In the genomic region with DNA sequence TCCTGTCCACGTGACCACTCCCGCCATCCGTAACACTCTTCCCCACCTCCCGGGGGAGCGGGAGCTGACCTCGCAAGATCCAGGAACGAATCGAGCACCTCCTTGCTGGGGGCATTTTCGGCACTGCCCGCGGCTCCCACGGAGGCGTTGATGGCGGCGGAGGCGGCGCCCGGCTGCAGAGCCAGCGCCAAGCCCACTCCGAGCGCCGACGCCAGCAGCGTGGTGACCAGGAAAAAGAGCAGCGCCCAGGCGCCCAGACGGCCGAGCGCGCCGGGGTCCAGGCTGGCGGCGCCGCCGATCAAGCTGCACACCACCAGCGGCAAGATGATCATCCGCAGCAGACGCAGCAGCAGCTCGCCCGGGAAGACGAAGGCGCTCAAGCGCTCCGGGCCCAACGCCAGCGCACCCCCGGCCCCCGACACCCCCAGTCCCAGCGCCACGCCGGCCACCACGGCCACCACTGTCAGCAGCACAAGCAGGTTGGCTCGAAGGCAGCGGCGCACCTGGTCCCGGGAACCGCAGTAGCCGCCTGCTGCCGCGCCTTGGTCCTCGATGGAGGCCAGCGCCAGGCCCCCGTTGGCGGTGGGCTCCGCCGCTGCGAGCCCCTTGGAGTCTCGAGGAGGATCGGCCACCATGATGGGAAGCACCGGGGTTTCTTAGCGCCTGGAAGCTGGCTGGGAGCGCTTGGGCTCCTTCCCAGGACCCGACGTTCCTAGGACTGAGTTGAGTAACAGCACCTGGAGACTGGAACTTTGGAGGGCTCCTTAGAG, we compare ENCODE assay signal across 8 cellular contexts. TPM values are rescaled to one million over a fixed set of nuclear protein-coding genes. Genes with fewer than 3 reads are reported as not detected.
A peak's percentile ranks its signal among the peaks of the same experiment; 100 is the strongest.
DNase-seq lines count a peak whose midpoint lies in the region; ATAC-seq, FAIRE-seq and TF ChIP-seq lines count a peak whose summit lies in the region.

No MANE protein-coding gene starts in this region.

- peak; percentile 79 to 86 for DNase-seq in A549 (ENCODE audit: low read depth in 1 of 2, low spot score in 1 of 2)
- peak; percentile 53 for DNase-seq in GM20000 (ENCODE audit: low spot score)
- DNase-seq in Panc1 (ENCODE audit: low read depth, low spot score): no peak
- DNase-seq in activated naive CD8-positive, alpha-beta T cell treated with anti-CD3 and anti-CD28 coated beads for 36 hours: peak; percentile 49
- peak; percentile 75 for DNase-seq in left cardiac atrium
- DNase-seq in psoas muscle: peak; percentile 75 to 83

- BruUV-seq in Panc1 (replicated peaks; lab: Mats Ljungman, UMichigan): no TSS peak

- POLR2A ChIA-PET in A549 (lab: Yijun Ruan, JAX) (interaction anchor here (0.7 to 3.5 kb wide), 16 partner anchors 7 to 326 kb away, joined by 3 to 78 read pairs (median 9); a partner anchor contains a TSS), Panc1 (lab: Charles Lee) (no interaction called here)

- peaks cover 54% of the 10 kb centered on the region for H3K36me3 Mint-ChIP-seq in activated naive CD8-positive, alpha-beta T cell treated with anti-CD3 and anti-CD28 coated beads for 36 hours

- H3K27ac ChIP-seq in A549 (peak overlapping the region; percentile 96 to 97), Panc1 (ENCODE audit: low read length) (peak overlapping the region; percentile 89), psoas muscle (peak overlapping the region; percentile 65)

- peaks cover 38% of the 10 kb centered on the region for H3K4me1 Mint-ChIP-seq in activated naive CD8-positive, alpha-beta T cell treated with anti-CD3 and anti-CD28 coated beads for 36 hours

- CTCF ChIA-PET in A549 (lab: Yijun Ruan, JAX): interaction anchor here (0.6 to 13.9 kb wide), 14 partner anchors 10 to 204 kb away, joined by 3 to 159 read pairs (median 8); no protein-coding TSS in a partner anchor
- CTCF ChIA-PET in Panc1 (lab: Charles Lee): no interaction called here

- TF ChIP-seq CTCF in A549 (IDR thresholded peaks at IDR 0.05) (no peak), GM20000 (IDR thresholded peaks at IDR 0.05; ENCODE audit: extremely low read depth, missing control alignments) (no peak), Panc1 (IDR thresholded peaks at IDR 0.05) (no peak), psoas muscle (IDR thresholded peaks at IDR 0.05) (no peak)

- H3K27me3 Mint-ChIP-seq in activated naive CD8-positive, alpha-beta T cell treated with anti-CD3 and anti-CD28 coated beads for 36 hours: no peaks in the 10 kb centered on the region

- no peak for TF ChIP-seq EP300 in A549 (IDR thresholded peaks at IDR 0.05)

- ATAC-seq in A549 (peak; percentile 16 to 46), Panc1 (peak; percentile 33), left cardiac atrium (peak; percentile 55 to 56), psoas muscle (peak; percentile 18 to 54 (median 34)), GM21619 (IDR thresholded peaks at IDR 0.05; ENCODE audit: unreplicated experiment) (no peak), GM18867 (IDR thresholded peaks at IDR 0.05; ENCODE audit: unreplicated experiment) (no peak)

- no peak for FAIRE-seq in A549 (lab: Jason Lieb, UNC)

- H3K9me3 ChIP-seq in A549 (no peaks in the 10 kb centered on the region), Panc1 (ENCODE audit: control insufficient read depth, insufficient read depth, low read depth, low read length) (no peaks in the 10 kb centered on the region), psoas muscle (no peaks in the 10 kb centered on the region)

- peak overlapping the region; percentile 98 for H3K27ac Mint-ChIP-seq in activated naive CD8-positive, alpha-beta T cell treated with anti-CD3 and anti-CD28 coated beads for 36 hours

- peaks cover 40% of the 10 kb centered on the region for H3K4me1 ChIP-seq in A549
- H3K4me1 ChIP-seq in Panc1 (ENCODE audit: control insufficient read depth, insufficient read depth, low read length): peaks cover 8% of the 10 kb centered on the region
- peaks cover 9% of the 10 kb centered on the region for H3K4me1 ChIP-seq in psoas muscle

- no peak for TF ChIP-seq RAD21 in A549 (conservative IDR thresholded peaks at IDR 0.05 in 1 of 2, IDR thresholded peaks at IDR 0.05 in 1 of 2)

- H3K36me3 ChIP-seq in Panc1 (ENCODE audit: control insufficient read depth, insufficient read depth, low read length) (peaks cover 3% of the 10 kb centered on the region; the same call in 1 of the 2 replicates), psoas muscle (ENCODE audit: insufficient read depth in 1 of 2, low read depth in 1 of 2) (no peaks in the 10 kb centered on the region)

- no peaks in the 10 kb centered on the region for H3K9me3 Mint-ChIP-seq in activated naive CD8-positive, alpha-beta T cell treated with anti-CD3 and anti-CD28 coated beads for 36 hours

- no peak; the same call in 1 of the 2 replicates for TF ChIP-seq POLR2A in A549 (IDR thresholded peaks at IDR 0.05; ENCODE audit: low read length)

- H3K27me3 ChIP-seq in Panc1 (ENCODE audit: control insufficient read depth, insufficient read depth, low read length) (no peaks in the 10 kb centered on the region), psoas muscle (ENCODE audit: insufficient read depth in 3 of 3, low read length in 2 of 3) (peaks cover 0 to 21% (median 4%) of the 10 kb centered on the region in 3 donors)

- under 1% methylated on average over 43 of the region's 74 CpGs for WGBS in A549 (ENCODE audit: missing lambda C conversion rate)
- 0 to 1% (median 1%) methylated on average over 43 to 74 of the region's 74 CpGs for WGBS in psoas muscle, 3 donors

- peak overlapping the region; percentile 92 for H3K4me3 Mint-ChIP-seq in activated naive CD8-positive, alpha-beta T cell treated with anti-CD3 and anti-CD28 coated beads for 36 hours

- H3K4me3 ChIP-seq in A549 (peak overlapping the region; percentile 66), Panc1 (ENCODE audit: low read depth in 2 of 2, low read length in 2 of 2) (peak overlapping the region; percentile 87 to 92), psoas muscle (peak overlapping the region; percentile 67)

- in situ Hi-C loops in Panc1 (cut with HindIII; ENCODE audit: low pct_unique_long_range_greater_than_20kb, low sequenced_read_pairs): no loop called here

- H3K4me2 ChIP-seq in A549: peak overlapping the region; percentile 88

- intact Hi-C loops in Panc1 (cut with micrococcal nuclease; ENCODE audit: unreplicated experiment) (no loop called here), left cardiac atrium (cut with DNase I) (no loop called here), psoas muscle (cut with DNase I) (loop anchor here in 1 of 2 donors (5.0 kb wide), 1 partner anchor 40 kb away; no protein-coding TSS in a partner anchor)

TF ChIP-seq in A549, 52 proteins besides CTCF, POLR2A, EP300 and RAD21 (continues in another document):
- TF ChIP-seq, protein P1, sequence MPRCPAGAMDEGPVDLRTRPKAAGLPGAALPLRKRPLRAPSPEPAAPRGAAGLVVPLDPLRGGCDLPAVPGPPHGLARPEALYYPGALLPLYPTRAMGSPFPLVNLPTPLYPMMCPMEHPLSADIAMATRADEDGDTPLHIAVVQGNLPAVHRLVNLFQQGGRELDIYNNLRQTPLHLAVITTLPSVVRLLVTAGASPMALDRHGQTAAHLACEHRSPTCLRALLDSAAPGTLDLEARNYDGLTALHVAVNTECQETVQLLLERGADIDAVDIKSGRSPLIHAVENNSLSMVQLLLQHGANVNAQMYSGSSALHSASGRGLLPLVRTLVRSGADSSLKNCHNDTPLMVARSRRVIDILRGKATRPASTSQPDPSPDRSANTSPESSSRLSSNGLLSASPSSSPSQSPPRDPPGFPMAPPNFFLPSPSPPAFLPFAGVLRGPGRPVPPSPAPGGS (IDR thresholded peaks at IDR 0.05): no peak
- TF ChIP-seq, protein P2, sequence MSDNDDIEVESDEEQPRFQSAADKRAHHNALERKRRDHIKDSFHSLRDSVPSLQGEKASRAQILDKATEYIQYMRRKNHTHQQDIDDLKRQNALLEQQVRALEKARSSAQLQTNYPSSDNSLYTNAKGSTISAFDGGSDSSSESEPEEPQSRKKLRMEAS (IDR thresholded peaks at IDR 0.05): peak; percentile 84
- TF ChIP-seq JUN (IDR thresholded peaks at IDR 0.05) (no peak), ZFP36 (IDR thresholded peaks at IDR 0.05; ENCODE audit: borderline replicate concordance, partially characterized antibody) (no peak)

RNA-seq across cellular contexts. Expression of a gene that starts 0.9 kb away (rescaled TPM):
- polyA plus RNA-seq in A549 (2011; rRNA removed) (302 and 306 TPM in 2 replicates), A549 (2017; fragmentation: RNase III; extraction: RNeasy Plus Mini Kit Qiagen cat#74134 plus additional on column Dnase treatment) (184 to 200 TPM (median 189 TPM) in 3 replicates), psoas muscle (10 to 100 TPM in 1 of 3 donors, 1 to 10 TPM in 2; 3.2 to 10.3 (median 3.4) TPM)
- polyA plus RNA-seq in A549 (2012; cell fraction: cytosol; rRNA removed): 195 and 237 TPM in 2 replicates
- 457 and 532 TPM in 2 replicates for polyA plus RNA-seq in A549 (2012; cell fraction: nucleus; rRNA removed)
- polyA minus RNA-seq in A549 (2011; rRNA and poly(A)+ RNA removed): 366 and 376 TPM in 2 replicates
- total RNA-seq in Panc1 (2021; ENCODE audit: unreplicated experiment) (104 TPM), left cardiac atrium (10 to 100 TPM; 34.3 to 40.8 TPM), psoas muscle (10 to 100 TPM in 1 of 4 donors, 1 to 10 TPM in 3; 5.4 to 12.6 (median 8.2) TPM)
- 140 TPM for polyA plus RNA-seq in Panc1 (2012; ENCODE audit: insufficient read length)
- total RNA-seq in activated naive CD8-positive, alpha-beta T cell treated with anti-CD3 and anti-CD28 coated beads for 36 hours: 100 to 1,000 TPM; 299 to 309 TPM

RNA-seq across cellular contexts. Expression of a gene that starts 41.3 kb away (rescaled TPM):
- polyA plus RNA-seq in A549 (2011; rRNA removed) (62.8 and 66.2 TPM in 2 replicates), A549 (2017; fragmentation: RNase III; extraction: RNeasy Plus Mini Kit Qiagen cat#74134 plus additional on column Dnase treatment) (70.0 to 72.9 TPM (median 71.0 TPM) in 3 replicates), psoas muscle (10 to 100 TPM; 45.2 to 53.9 (median 46.2) TPM)
- 192 and 270 TPM in 2 replicates for polyA plus RNA-seq in A549 (2012; cell fraction: cytosol; rRNA removed)
- polyA plus RNA-seq in A549 (2012; cell fraction: nucleus; rRNA removed): 380 and 588 TPM in 2 replicates
- 65.2 and 89.1 TPM in 2 replicates for polyA minus RNA-seq in A549 (2011; rRNA and poly(A)+ RNA removed)
- total RNA-seq in Panc1 (2021; ENCODE audit: unreplicated experiment) (89.5 TPM), left cardiac atrium (10 to 100 TPM; 37.2 to 61.9 TPM), psoas muscle (10 to 100 TPM; 28.6 to 72.3 (median 40.6) TPM)
- polyA plus RNA-seq in Panc1 (2012; ENCODE audit: insufficient read length): 137 TPM
- total RNA-seq in activated naive CD8-positive, alpha-beta T cell treated with anti-CD3 and anti-CD28 coated beads for 36 hours: 10 to 100 TPM; 54.9 to 57.9 TPM

RNA-seq across cellular contexts. Expression of a gene that starts 41.7 kb away (rescaled TPM):
- polyA plus RNA-seq in A549 (2011; rRNA removed): 14.7 and 16.4 TPM in 2 replicates
- polyA plus RNA-seq in A549 (2012; cell fraction: cytosol; rRNA removed): 23.9 and 34.0 TPM in 2 replicates
- 75.2 and 82.8 TPM in 2 replicates for polyA plus RNA-seq in A549 (2012; cell fraction: nucleus; rRNA removed)
- 18.4 to 20.2 TPM (median 18.8 TPM) in 3 replicates for polyA plus RNA-seq in A549 (2017; fragmentation: RNase III; extraction: RNeasy Plus Mini Kit Qiagen cat#74134 plus additional on column Dnase treatment)
- 10.6 and 13.3 TPM in 2 replicates for polyA minus RNA-seq in A549 (2011; rRNA and poly(A)+ RNA removed)
- 21.6 TPM for total RNA-seq in Panc1 (2021; ENCODE audit: unreplicated experiment)
- polyA plus RNA-seq in Panc1 (2012; ENCODE audit: insufficient read length): 20.0 TPM
- 10 to 100 TPM; 17.3 to 18.8 TPM for total RNA-seq in activated naive CD8-positive, alpha-beta T cell treated with anti-CD3 and anti-CD28 coated beads for 36 hours
- 10 to 100 TPM; 12.4 to 17.3 TPM for total RNA-seq in left cardiac atrium
- total RNA-seq in psoas muscle: 10 to 100 TPM; 14.4 to 24.5 (median 20.3) TPM
- 10 to 100 TPM; 11.6 to 15.0 (median 13.1) TPM for polyA plus RNA-seq in psoas muscle

Comparison
In these comparisons a context has a peak if more than half of its experiments do, and no peak if none do; other contexts are left out.
1. ATAC-seq: peak in A549 (2 of 2), Panc1 (single experiment), left cardiac atrium (2 of 2) and psoas muscle (4 of 4); none in GM21619 (single experiment) and GM18867 (single experiment).
2. Peak in every context shown above with its lines, with median percentiles within 50 percentile points of each other: H3K27ac ChIP-seq and H3K4me3 ChIP-seq.